Comparison of ENCODE assay signal across 19 cellular contexts in the genomic region with DNA sequence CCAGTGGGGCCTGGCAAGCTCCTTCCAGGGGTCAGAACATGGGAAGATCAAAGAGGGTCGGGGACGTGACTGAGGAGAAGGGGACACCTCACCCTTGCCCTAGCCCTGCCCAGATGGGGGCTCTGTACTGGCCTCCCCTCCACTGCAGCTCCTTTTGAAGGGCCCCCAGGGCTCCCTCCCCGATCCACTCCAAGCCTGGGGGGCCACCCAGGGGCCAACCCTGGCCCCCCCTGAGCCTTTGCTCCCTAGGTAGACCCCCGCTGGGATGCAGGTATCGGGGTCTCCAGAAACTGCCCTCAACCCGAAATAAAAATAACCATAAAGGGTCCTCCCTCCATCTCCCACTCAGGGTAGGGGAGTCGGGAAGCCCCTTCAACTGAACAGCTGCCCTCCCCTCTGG. TPM values are rescaled to one million over a fixed set of nuclear protein-coding genes. Genes with fewer than 3 reads are reported as not detected.
"Had no signal": no experiment of that assay in that cellular context is flagged by ENCODE, and none has a peak within 500 bp of the region (broad histone marks: within the 10 kb centered on the region; RNA-seq: fewer than 3 reads in every experiment).

No MANE protein-coding gene starts in this region.

- H3K27ac ChIP-seq: dorsolateral prefrontal cortex, right atrium auricular region, sigmoid colon, upper lobe of left lung had no signal

- H3K9me3 ChIP-seq: ovary, uterus had no signal

- DNase-seq: cortex of kidney; dorsolateral prefrontal cortex; effector CD8-positive, alpha-beta T cell; hippocampal formation; mammary epithelial cell; naive B cell; nephron progenitor cell; sigmoid colon; stimulated activated CD4-positive, alpha-beta T cell treated with anti-CD3 and anti-CD28 coated beads, Interleukin-12 subunit alpha, Interleukin-12 subunit beta, amount 100 ng/mL, for 4 hours; stimulated activated CD4-positive, alpha-beta T cell treated with anti-CD3 and anti-CD28 coated beads, Interleukin-2, amount 100 ng/mL, for 48 hours; stimulated activated naive CD4-positive, alpha-beta T cell treated with Interleukin-2 at 50 U/mL for 16 hours; upper lobe of left lung had no signal

- H3K4me3 ChIP-seq: dorsolateral prefrontal cortex, heart left ventricle, ovary, right atrium auricular region, sigmoid colon, skin epidermis, upper lobe of left lung, uterus had no signal

- H3K27ac Mint-ChIP-seq: naive B cell had no signal

- FAIRE-seq: frontal cortex had no signal

- H3K4me3 Mint-ChIP-seq: nephron progenitor cell had no signal

- H3K4me1 Mint-ChIP-seq: naive B cell had no signal

- H3K36me3 ChIP-seq: heart left ventricle, ovary, right atrium auricular region, sigmoid colon, upper lobe of left lung, uterus had no signal

RNA-seq across cellular contexts. Expression of gene FAM131C, which starts 37.4 kb away (rescaled TPM):
- total RNA-seq: left lobe of liver had no signal
